ENCODE assay signal across 34 cellular contexts in the genomic region with DNA sequence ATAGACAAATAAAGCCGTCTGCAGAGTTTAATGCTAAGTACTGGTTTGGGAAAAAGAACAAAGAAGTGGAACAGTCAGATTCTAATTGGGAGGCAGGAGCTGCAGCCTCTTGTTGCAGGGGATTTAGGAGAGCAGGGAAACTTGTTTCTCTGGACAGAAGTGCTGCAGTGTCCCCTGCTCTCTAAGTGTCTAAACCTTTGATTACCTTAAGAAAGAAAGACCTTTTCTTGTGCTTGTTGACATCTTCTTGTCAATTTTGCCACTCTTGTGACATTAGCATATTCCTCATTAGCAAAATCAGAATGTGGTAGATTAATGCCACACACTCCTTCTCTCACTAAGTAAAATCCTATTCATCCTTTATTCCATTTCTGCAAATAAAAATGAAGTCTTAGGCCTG. TPM values are rescaled to one million over a fixed set of nuclear protein-coding genes. Genes with fewer than 3 reads are reported as not detected.
DNase-seq lines count a peak whose midpoint lies in the region; TF ChIP-seq lines count a peak whose summit lies in the region.
"Had no signal": no experiment of that assay in that cellular context is flagged by ENCODE, and none has a peak within 500 bp of the region (broad histone marks: within the 10 kb centered on the region; RNA-seq: fewer than 3 reads in every experiment).

No MANE protein-coding gene starts in this region.

- no peaks in the 10 kb centered on the region for H3K27me3 Mint-ChIP-seq in activated naive CD4-positive, alpha-beta T cell treated with anti-CD3 and anti-CD28 coated beads for 36 hours (ENCODE audit: low read depth)
- no peaks in the 10 kb centered on the region for H3K27me3 Mint-ChIP-seq in activated naive CD8-positive, alpha-beta T cell
- peaks cover 2% of the 10 kb centered on the region for H3K27me3 Mint-ChIP-seq in neural progenitor cell (ENCODE audit: insufficient read depth, low read depth)
- H3K27me3 Mint-ChIP-seq: activated CD4-positive, alpha-beta T cell treated with anti-CD3 and anti-CD28 coated beads, Interleukin-2, amount 10 ng/mL, durations not matched to agents 7 days and 5 days; type B pancreatic cell had no signal

- H3K36me3 Mint-ChIP-seq in activated naive CD4-positive, alpha-beta T cell treated with anti-CD3 and anti-CD28 coated beads for 36 hours (ENCODE audit: low read depth) = peaks cover 34% of the 10 kb centered on the region
- peaks cover 37% of the 10 kb centered on the region for H3K36me3 Mint-ChIP-seq in activated naive CD8-positive, alpha-beta T cell
- no peaks in the 10 kb centered on the region for H3K36me3 Mint-ChIP-seq in neural progenitor cell
- H3K36me3 Mint-ChIP-seq: type B pancreatic cell had no signal

- H3K4me3 ChIP-seq in NT2/D1 (ENCODE audit: insufficient read length, low read depth) (no peak overlapping the region), neural progenitor cell (no peak overlapping the region)
- H3K4me3 ChIP-seq: breast epithelium, right atrium auricular region, smooth muscle cell had no signal

- peak overlapping the region; percentile 100 for H3K27ac Mint-ChIP-seq in activated naive CD4-positive, alpha-beta T cell treated with anti-CD3 and anti-CD28 coated beads for 36 hours
- peak overlapping the region; percentile 97 for H3K27ac Mint-ChIP-seq in activated naive CD8-positive, alpha-beta T cell
- peak overlapping the region; percentile 40 for H3K27ac Mint-ChIP-seq in neural progenitor cell
- H3K27ac Mint-ChIP-seq: immature natural killer cell, type B pancreatic cell had no signal

- DNase-seq in activated naive CD4-positive, alpha-beta T cell treated with anti-CD3 and anti-CD28 coated beads for 36 hours = no peak
- DNase-seq in activated naive CD4-positive, alpha-beta T cell treated with anti-CD3 and anti-CD28 coated beads, Interleukin-2, amount 50 U/mL, for 16 hours = no peak
- DNase-seq in NT2/D1 (ENCODE audit: low read depth, low spot score) (peak; percentile 11), neural progenitor cell (ENCODE audit: low spot score) (peak; percentile 43), islet precursor cell (no peak), AML-193 (lab: John Stamatoyannopoulos, UW) (no peak), NCI-H187 treated with DMSO at 0.1 percent for 48 hours (lab: John Stamatoyannopoulos, UW) (no peak)
- DNase-seq: ACHN; activated CD4-positive, alpha-beta T cell treated with anti-CD3 and anti-CD28 coated beads, Interleukin-2, amount 10 ng/mL, durations not matched to agents 7 days and 5 days; activated CD8-positive, alpha-beta memory T cell treated with anti-CD3 and anti-CD28 coated beads, Interleukin-2, amount 50 U/mL, for 4 hours; BE2C; Caco-2; DMS79; effector CD8-positive, alpha-beta T cell; GDM1; immature natural killer cell; Karpas-422; left colon; NCI-H1417 treated with DMSO at 0.1 percent for 48 hours; NCI-H446; NCI-H774; SHP77 treated with DMSO at 0.1 percent for 48 hours; stimulated activated naive CD4-positive, alpha-beta T cell; T1000 had no signal

- CTCF ChIA-PET in activated naive CD4-positive, alpha-beta T cell treated with anti-CD3 and anti-CD28 coated beads for 36 hours (lab: Charles Lee) = interaction anchor here (1.0 kb wide), 1 partner anchor 12 kb away, joined by 3 read pairs; no protein-coding TSS in a partner anchor

- H3K4me1 ChIP-seq in NT2/D1 (ENCODE audit: insufficient read depth, insufficient read length) (no peaks in the 10 kb centered on the region), neural progenitor cell (peaks cover 6% of the 10 kb centered on the region)
- H3K4me1 ChIP-seq: BE2C, breast epithelium, Caco-2, parathyroid adenoma, right atrium auricular region had no signal

- H3K9ac ChIP-seq in NT2/D1 (ENCODE audit: insufficient read length, low read depth) = no peak overlapping the region
- no peak overlapping the region for H3K9ac ChIP-seq in neural progenitor cell
- H3K9ac ChIP-seq: parathyroid adenoma had no signal

- peaks cover 4% of the 10 kb centered on the region for H3F3A ChIP-seq in neural progenitor cell (ENCODE audit: low read depth)

- no peak for TF ChIP-seq CTCF in neural progenitor cell (IDR thresholded peaks at IDR 0.05)

- peak overlapping the region; percentile 34 for H3K4me2 ChIP-seq in neural progenitor cell
- H3K4me2 ChIP-seq: smooth muscle cell had no signal

- H3K27me3 ChIP-seq in NT2/D1 (ENCODE audit: insufficient read depth, insufficient read length) = no peaks in the 10 kb centered on the region
- no peaks in the 10 kb centered on the region for H3K27me3 ChIP-seq in neural progenitor cell
- H3K27me3 ChIP-seq: breast epithelium, right atrium auricular region had no signal

- H4K20me1 ChIP-seq in neural progenitor cell (ENCODE audit: low read depth) = no peaks in the 10 kb centered on the region

- H3K4me1 Mint-ChIP-seq in activated naive CD4-positive, alpha-beta T cell treated with anti-CD3 and anti-CD28 coated beads for 36 hours (ENCODE audit: low read depth) = peaks cover 60% of the 10 kb centered on the region
- peaks cover 34% of the 10 kb centered on the region for H3K4me1 Mint-ChIP-seq in activated naive CD8-positive, alpha-beta T cell (ENCODE audit: low read depth)
- H3K4me1 Mint-ChIP-seq in neural progenitor cell = peaks cover 12% of the 10 kb centered on the region

- H3K36me3 ChIP-seq in NT2/D1 (ENCODE audit: insufficient read depth, insufficient read length, low read length) = no peaks in the 10 kb centered on the region
- H3K36me3 ChIP-seq in neural progenitor cell = no peaks in the 10 kb centered on the region
- H3K36me3 ChIP-seq: BE2C, breast epithelium, right atrium auricular region had no signal

- H2AFZ ChIP-seq in neural progenitor cell (replicated peaks) = no peak overlapping the region
- H2AFZ ChIP-seq: parathyroid adenoma had no signal

- H3K79me2 ChIP-seq in neural progenitor cell (ENCODE audit: low read depth) = no peaks in the 10 kb centered on the region
- H3K79me2 ChIP-seq: parathyroid adenoma had no signal

- H3K4me3 Mint-ChIP-seq in activated naive CD4-positive, alpha-beta T cell treated with anti-CD3 and anti-CD28 coated beads for 36 hours = no peak overlapping the region
- no peak overlapping the region for H3K4me3 Mint-ChIP-seq in activated naive CD8-positive, alpha-beta T cell
- H3K4me3 Mint-ChIP-seq in neural progenitor cell = no peak overlapping the region
- H3K4me3 Mint-ChIP-seq: activated CD4-positive, alpha-beta T cell treated with anti-CD3 and anti-CD28 coated beads, Interleukin-2, amount 10 ng/mL, durations not matched to agents 7 days and 5 days; immature natural killer cell; type B pancreatic cell had no signal

- intact Hi-C loops in activated naive CD4-positive, alpha-beta T cell treated with anti-CD3 and anti-CD28 coated beads for 36 hours (cut with micrococcal nuclease) = loop anchor here (1.0 kb wide), 1 partner anchor 10 kb away; no protein-coding TSS in a partner anchor

- H3K27ac ChIP-seq in neural progenitor cell = no peak overlapping the region
- H3K27ac ChIP-seq: breast epithelium, parathyroid adenoma, right atrium auricular region, VCaP had no signal

- H3K9me3 ChIP-seq in NT2/D1 (ENCODE audit: insufficient read depth, low read length) = no peaks in the 10 kb centered on the region
- H3K9me3 ChIP-seq in neural progenitor cell (ENCODE audit: low read depth) = no peaks in the 10 kb centered on the region
- H3K9me3 ChIP-seq: BE2C, breast epithelium, Caco-2 had no signal

- H3K9me3 Mint-ChIP-seq in activated naive CD4-positive, alpha-beta T cell treated with anti-CD3 and anti-CD28 coated beads for 36 hours = peaks cover 15% of the 10 kb centered on the region
- H3K9me3 Mint-ChIP-seq in activated naive CD8-positive, alpha-beta T cell (ENCODE audit: low read depth) = peaks cover 8% of the 10 kb centered on the region
- H3K9me3 Mint-ChIP-seq in neural progenitor cell = peaks cover 2% of the 10 kb centered on the region

RNA-seq across cellular contexts. Expression of gene TRAT1, which starts 38.8 kb away (rescaled TPM):
- 10 to 100 TPM; 17.7 to 19.8 TPM for total RNA-seq in activated naive CD4-positive, alpha-beta T cell treated with anti-CD3 and anti-CD28 coated beads for 36 hours
- total RNA-seq in neural progenitor cell (ENCODE audit: low replicate concordance) = not detected in 2 replicates
- total RNA-seq: Caco-2, epithelial cell of proximal tubule, glomerular endothelial cell, lung microvascular endothelial cell, smooth muscle cell had no signal

Comparison
In these comparisons a context has a peak if more than half of its experiments do, and no peak if none do; other contexts are left out.
1. DNase-seq: peak in NT2/D1 (single experiment) and neural progenitor cell (single experiment); none in activated naive CD4-positive, alpha-beta T cell treated with anti-CD3 and anti-CD28 coated beads for 36 hours (single experiment), activated naive CD4-positive, alpha-beta T cell treated with anti-CD3 and anti-CD28 coated beads, Interleukin-2, amount 50 U/mL, for 16 hours (single experiment), islet precursor cell (single experiment), AML-193 (0 of 2) and NCI-H187 treated with DMSO at 0.1 percent for 48 hours (single experiment).
2. H3K27ac Mint-ChIP-seq: peak in every context shown above with its lines; median percentile 100 in activated naive CD4-positive, alpha-beta T cell treated with anti-CD3 and anti-CD28 coated beads for 36 hours; 97 in activated naive CD8-positive, alpha-beta T cell; 40 in neural progenitor cell.
3. RNA of gene TRAT1, which starts 38.8 kb away (total RNA-seq): 17.7 to 19.8 TPM in activated naive CD4-positive, alpha-beta T cell treated with anti-CD3 and anti-CD28 coated beads for 36 hours; not detected in neural progenitor cell; every median in the first group is over 10 times any median in the second.